9 cellular contexts compared by ENCODE assay signal in genomic region chr13:37074703-37075102, GRCh38. TPM values are rescaled to one million over a fixed set of nuclear protein-coding genes. Genes with fewer than 3 reads are reported as not detected.
DNase-seq lines count a peak whose midpoint lies in the region; ATAC-seq and TF ChIP-seq lines count a peak whose summit lies in the region.
"Had no signal": no experiment of that assay in that cellular context is flagged by ENCODE, and none has a peak within 500 bp of the region (broad histone marks: within the 10 kb centered on the region; RNA-seq: fewer than 3 reads in every experiment).

No MANE protein-coding gene starts in this region.

- no peak overlapping the region for H3K27ac Mint-ChIP-seq in naive thymus-derived CD4-positive, alpha-beta T cell

- no peaks in the 10 kb centered on the region for H3K9me3 ChIP-seq in naive thymus-derived CD4-positive, alpha-beta T cell (ENCODE audit: control insufficient read depth in 2 of 3, low read length in 3 of 3)
- H3K9me3 ChIP-seq in WERI-Rb-1 (ENCODE audit: severe bottlenecking), result no peaks in the 10 kb centered on the region

- POLR2A ChIA-PET in naive thymus-derived CD4-positive, alpha-beta T cell (lab: Charles Lee), result no interaction called here

- no peaks in the 10 kb centered on the region for H3K36me3 ChIP-seq in naive thymus-derived CD4-positive, alpha-beta T cell (ENCODE audit: control insufficient read depth in 2 of 3, insufficient read depth in 3 of 3, low read length in 3 of 3)
- H3K36me3 ChIP-seq in WERI-Rb-1, result no peaks in the 10 kb centered on the region

- no peaks in the 10 kb centered on the region for H3K36me3 Mint-ChIP-seq in naive thymus-derived CD4-positive, alpha-beta T cell

- intact Hi-C loops in naive thymus-derived CD4-positive, alpha-beta T cell (cut with micrococcal nuclease), result loop anchor here (1.0 to 5.0 kb wide), 3 partner anchors 1508 to 1841 kb away; no protein-coding TSS in a partner anchor

- no peaks in the 10 kb centered on the region for H3K4me1 ChIP-seq in naive thymus-derived CD4-positive, alpha-beta T cell (ENCODE audit: control insufficient read depth in 2 of 2, insufficient read depth in 2 of 2, low read length in 2 of 2)

- peaks cover 0 to 14% (median 0%) of the 10 kb centered on the region in 5 donors for H3K27me3 Mint-ChIP-seq in naive thymus-derived CD4-positive, alpha-beta T cell

- no peak for TF ChIP-seq CTCF in WERI-Rb-1 (IDR thresholded peaks at IDR 0.05; ENCODE audit: low read depth, low read length)

- no peaks in the 10 kb centered on the region for H3K4me1 Mint-ChIP-seq in naive thymus-derived CD4-positive, alpha-beta T cell

- H3K4me3 Mint-ChIP-seq in naive thymus-derived CD4-positive, alpha-beta T cell, result no peak overlapping the region

- H3K27ac ChIP-seq in naive thymus-derived CD4-positive, alpha-beta T cell (ENCODE audit: low read depth, low read length), result no peak overlapping the region
- H3K27ac ChIP-seq in WERI-Rb-1, result no peak overlapping the region

- H3K9me3 Mint-ChIP-seq in naive thymus-derived CD4-positive, alpha-beta T cell, result no peaks in the 10 kb centered on the region

- no peak overlapping the region for H3K4me3 ChIP-seq in naive thymus-derived CD4-positive, alpha-beta T cell (ENCODE audit: low read length)
- H3K4me3 ChIP-seq in WERI-Rb-1 (ENCODE audit: low read depth, low read length), result no peak overlapping the region

- CTCF ChIA-PET in naive thymus-derived CD4-positive, alpha-beta T cell (lab: Charles Lee), result interaction anchor here (0.9 kb wide), 1 partner anchor 1941 kb away, joined by 3 read pairs; no protein-coding TSS in a partner anchor

- peak; percentile 35 for DNase-seq in DMS79 treated with DMSO at 0.1 percent for 48 hours (lab: John Stamatoyannopoulos, UW)
- DNase-seq in DMS79 (lab: John Stamatoyannopoulos, UW), result no peak
- DNase-seq in NCI-H1694 treated with DMSO at 0.1 percent for 48 hours (lab: John Stamatoyannopoulos, UW), result peak; percentile 36
- DNase-seq in cerebellum (ENCODE audit: low spot score), result peak; percentile 12
- DNase-seq in naive thymus-derived CD4-positive, alpha-beta T cell, result peak in 3 of 9 donors; percentile 8 to 19 (median 15)
- DNase-seq in activated CD4-positive, alpha-beta T cell treated with anti-CD3 and anti-CD28 coated beads, Interleukin-2, amount 50 U/mL, for 4 hours, result no peak
- DNase-seq in WERI-Rb-1, result no peak

- ATAC-seq in naive thymus-derived CD4-positive, alpha-beta T cell, result peak; percentile 50
- no peak for ATAC-seq in HG03460 (IDR thresholded peaks at IDR 0.05; ENCODE audit: unreplicated experiment)

- H3K27me3 ChIP-seq in naive thymus-derived CD4-positive, alpha-beta T cell (ENCODE audit: control insufficient read depth in 2 of 2, insufficient read depth in 2 of 2, low read length in 2 of 2), result no peaks in the 10 kb centered on the region
- H3K27me3 ChIP-seq in WERI-Rb-1 (ENCODE audit: insufficient read depth, low read depth, severe bottlenecking), result no peaks in the 10 kb centered on the region

RNA-seq across cellular contexts. Expression of gene SUPT20H, which starts 15.2 kb away (rescaled TPM):
- 124 TPM for total RNA-seq in cerebellum
- 100 to 1,000 TPM in 1 of 5 experiments, 10 to 100 TPM in 4; 70.5 to 106 (median 86.1) TPM for total RNA-seq in naive thymus-derived CD4-positive, alpha-beta T cell
- 10 to 100 TPM; 63.0 to 75.8 TPM for polyA plus RNA-seq in naive thymus-derived CD4-positive, alpha-beta T cell

RNA-seq across cellular contexts. Expression of gene CSNK1A1L, which starts 30.8 kb away (rescaled TPM):
- total RNA-seq in cerebellum, result not detected
- total RNA-seq in naive thymus-derived CD4-positive, alpha-beta T cell, result not detected
- polyA plus RNA-seq in naive thymus-derived CD4-positive, alpha-beta T cell, result not detected
- total RNA-seq: T-helper 1 cell treated with Interleukin-12 subunit alpha and Interleukin-12 subunit beta and Interleukin-4 antibody, amounts not matched to agents 30 ng/mL and 1 ng/mL, for 36 hours had no signal

Comparison
In these comparisons a context has a peak if more than half of its experiments do, and no peak if none do; other contexts are left out.
1. DNase-seq: peak in DMS79 treated with DMSO at 0.1 percent for 48 hours (single experiment), NCI-H1694 treated with DMSO at 0.1 percent for 48 hours (single experiment) and cerebellum (single experiment); none in DMS79 (single experiment), activated CD4-positive, alpha-beta T cell treated with anti-CD3 and anti-CD28 coated beads, Interleukin-2, amount 50 U/mL, for 4 hours (0 of 2) and WERI-Rb-1 (single experiment).